Comparison of ENCODE assay signal across 18 cellular contexts in the genomic region with DNA sequence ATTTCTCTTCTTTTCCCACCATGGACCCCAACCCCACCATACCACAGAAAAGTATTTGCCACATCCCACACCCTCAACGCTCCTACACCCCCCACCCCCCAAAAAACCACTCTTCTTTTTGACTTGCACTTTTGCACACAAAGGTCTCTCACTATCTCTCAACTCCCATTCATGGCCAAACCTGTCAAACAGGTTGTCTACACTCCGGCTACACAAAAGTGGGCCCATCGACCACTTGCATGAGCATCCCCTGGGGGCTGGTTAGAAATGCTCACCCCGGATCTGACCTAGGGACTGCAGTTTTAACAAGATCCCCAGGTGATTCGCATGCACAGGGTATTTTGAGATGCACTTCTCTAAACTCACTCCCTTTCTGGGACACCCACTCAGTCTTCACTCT.
"Had no signal": no experiment of that assay in that cellular context is flagged by ENCODE, and none has a peak within 500 bp of the region (broad histone marks: within the 10 kb centered on the region; RNA-seq: fewer than 3 reads in every experiment).

No MANE protein-coding gene starts in this region.

- H3K27ac ChIP-seq: coronary artery, heart left ventricle, sigmoid colon, skin epidermis, thoracic aorta, transverse colon had no signal

- H3K36me3 ChIP-seq: heart left ventricle, sigmoid colon, thoracic aorta, transverse colon had no signal

- DNase-seq: effector CD4-positive, alpha-beta T cell; endodermal cell; heart left ventricle; hippocampal formation; mammary epithelial cell; natural killer cell; posterior cingulate gyrus; sigmoid colon; stimulated activated CD4-positive, alpha-beta T cell treated with anti-CD3 and anti-CD28 coated beads, Interleukin-2, amount 100 ng/mL, for 24 hours; stimulated activated CD4-positive, alpha-beta T cell treated with anti-CD3 and anti-CD28 coated beads, Interleukin-4, amount 100 ng/mL, for 4 hours; stimulated activated naive B cell treated with anti-CD40 and anti-IgM and Interleukin-4, amounts not matched to agents 10 μg/mL and 1 μg/mL and 100 μg/mL, for 72 hours; stimulated activated naive CD8-positive, alpha-beta T cell treated with anti-CD3 and anti-CD28 coated beads, Interleukin-15, amount 100 ng/mL, for 72 hours; substantia nigra; transverse colon had no signal

- H3K27me3 ChIP-seq: heart left ventricle, sigmoid colon, transverse colon had no signal

- ATAC-seq: heart left ventricle; left lobe of liver; natural killer cell; stimulated activated naive B cell treated with anti-CD40 and anti-IgM and Interleukin-4, amounts not matched to agents 10 μg/mL and 1 μg/mL and 100 μg/mL, for 72 hours; stimulated activated naive CD8-positive, alpha-beta T cell treated with anti-CD3 and anti-CD28 coated beads, Interleukin-15, amount 100 ng/mL, for 72 hours had no signal

- H3K9me3 ChIP-seq: sigmoid colon, transverse colon had no signal

- H3K4me3 ChIP-seq: coronary artery, heart left ventricle, sigmoid colon, skin epidermis, thoracic aorta, transverse colon had no signal

- H3K4me1 ChIP-seq: sigmoid colon had no signal
